ENCODE assay signal across 1 cellular context in the genomic region with DNA sequence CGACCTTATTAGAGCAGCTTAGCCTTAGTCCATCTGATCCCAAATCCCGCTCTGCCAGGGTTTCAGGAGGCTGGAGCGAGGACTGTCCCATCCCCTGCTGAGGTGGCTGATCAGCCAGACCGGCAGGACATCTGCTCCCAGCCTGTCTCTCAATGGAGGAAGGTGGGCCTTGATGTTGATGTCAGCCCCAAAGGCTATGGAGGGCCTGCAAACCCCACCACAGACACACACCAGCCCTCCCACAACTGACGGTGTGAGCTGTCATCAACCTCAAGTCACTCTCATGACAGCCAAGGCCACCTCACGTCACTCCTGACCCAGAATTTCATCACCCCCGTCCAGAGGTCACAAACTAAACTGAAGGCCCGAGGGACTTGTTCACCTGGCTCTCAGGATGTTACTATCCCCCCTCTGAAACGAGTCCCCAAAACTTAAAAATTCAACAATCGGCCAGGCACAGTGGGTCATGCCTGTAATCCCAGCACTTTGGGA.
TF ChIP-seq lines count a peak whose summit lies in the region.

No MANE protein-coding gene starts in this region.

TF ChIP-seq in HepG2, 621 proteins besides CTCF, POLR2A, EP300 and RAD21 (continued from another document and continues in another):
- TF ChIP-seq ZGPAT (CRISPR knock-in tag; IDR thresholded peaks at IDR 0.05) (no peak), MED1 (CRISPR knock-in tag; IDR thresholded peaks at IDR 0.05) (peak; percentile 90), ZNF530 (CRISPR knock-in tag; IDR thresholded peaks at IDR 0.05; ENCODE audit: low read depth) (no peak), ZNF264 (CRISPR knock-in tag; IDR thresholded peaks at IDR 0.05) (no peak), ZNF296 (CRISPR knock-in tag; conservative IDR thresholded peaks at IDR 0.05) (no peak), ZNF615 (CRISPR knock-in tag; IDR thresholded peaks at IDR 0.05; ENCODE audit: borderline replicate concordance) (no peak), RXRA (CRISPR knock-in tag; IDR thresholded peaks at IDR 0.05) (peak; percentile 64; the same call in 1 of the 2 replicates), CREBL2 (CRISPR knock-in tag; IDR thresholded peaks at IDR 0.05; ENCODE audit: borderline replicate concordance) (no peak), ZNF746 (CRISPR knock-in tag; IDR thresholded peaks at IDR 0.05) (peak; percentile 48; the same call in 1 of the 2 replicates), SYNCRIP (IDR thresholded peaks at IDR 0.05; ENCODE audit: insufficient read depth, low read depth, low read length) (no peak), ZBTB38 (CRISPR knock-in tag; IDR thresholded peaks at IDR 0.05) (peak; percentile 78), HNF4G (IDR thresholded peaks at IDR 0.05; ENCODE audit: borderline replicate concordance, low read depth, low read length) (peak; percentile 64; the same call in 1 of the 2 replicates), HNF4G (CRISPR knock-in tag; IDR thresholded peaks at IDR 0.05; ENCODE audit: borderline replicate concordance, low read depth) (no peak), HNF1A (IDR thresholded peaks at IDR 0.05; ENCODE audit: low read depth) (no peak), HNF1A (CRISPR knock-in tag; IDR thresholded peaks at IDR 0.05; ENCODE audit: borderline replicate concordance) (peak; percentile 66; the same call in 1 of the 2 replicates), KLF16 (CRISPR knock-in tag; IDR thresholded peaks at IDR 0.05) (0 out of 4 replicates have a peak, but pooled peaks of 1 of the 2 experiments have one; percentile 39), ELF3 (CRISPR knock-in tag; IDR thresholded peaks at IDR 0.05) (peak; percentile 37; the same call in 1 of the 2 replicates), MIXL1 (CRISPR knock-in tag; IDR thresholded peaks at IDR 0.05) (peak; percentile 31; the same call in 1 of the 2 replicates), HOXA9 (CRISPR knock-in tag; IDR thresholded peaks at IDR 0.05; ENCODE audit: borderline replicate concordance) (no peak), FIP1L1 (IDR thresholded peaks at IDR 0.05; ENCODE audit: borderline replicate concordance, insufficient read depth, low read depth, low read length) (no peak), AHR (CRISPR knock-in tag; IDR thresholded peaks at IDR 0.05) (no peak), KAT8 (CRISPR knock-in tag; IDR thresholded peaks at IDR 0.05) (no peak), IKZF1 (IDR thresholded peaks at IDR 0.05) (no peak), GMEB1 (CRISPR knock-in tag; IDR thresholded peaks at IDR 0.05; ENCODE audit: borderline replicate concordance) (0 out of 2 replicates have a peak, but pooled peaks have one; percentile 18), KLF13 (CRISPR knock-in tag; IDR thresholded peaks at IDR 0.05) (no peak)
- TF ChIP-seq, protein P1, sequence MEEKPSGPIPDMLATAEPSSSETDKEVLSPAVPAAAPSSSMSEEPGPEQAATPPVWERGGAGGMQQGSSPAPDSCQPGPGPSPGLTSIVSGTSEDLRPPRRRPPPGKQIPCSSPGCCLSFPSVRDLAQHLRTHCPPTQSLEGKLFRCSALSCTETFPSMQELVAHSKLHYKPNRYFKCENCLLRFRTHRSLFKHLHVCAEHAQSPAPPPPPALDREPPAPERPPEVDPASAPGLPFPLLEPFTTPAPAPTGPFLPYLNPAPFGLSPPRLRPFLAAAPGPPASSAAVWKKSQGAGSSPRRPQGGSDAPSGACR (CRISPR knock-in tag; IDR thresholded peaks at IDR 0.05): peak; percentile 56; the same call in 1 of the 2 replicates
- TF ChIP-seq, protein P2, sequence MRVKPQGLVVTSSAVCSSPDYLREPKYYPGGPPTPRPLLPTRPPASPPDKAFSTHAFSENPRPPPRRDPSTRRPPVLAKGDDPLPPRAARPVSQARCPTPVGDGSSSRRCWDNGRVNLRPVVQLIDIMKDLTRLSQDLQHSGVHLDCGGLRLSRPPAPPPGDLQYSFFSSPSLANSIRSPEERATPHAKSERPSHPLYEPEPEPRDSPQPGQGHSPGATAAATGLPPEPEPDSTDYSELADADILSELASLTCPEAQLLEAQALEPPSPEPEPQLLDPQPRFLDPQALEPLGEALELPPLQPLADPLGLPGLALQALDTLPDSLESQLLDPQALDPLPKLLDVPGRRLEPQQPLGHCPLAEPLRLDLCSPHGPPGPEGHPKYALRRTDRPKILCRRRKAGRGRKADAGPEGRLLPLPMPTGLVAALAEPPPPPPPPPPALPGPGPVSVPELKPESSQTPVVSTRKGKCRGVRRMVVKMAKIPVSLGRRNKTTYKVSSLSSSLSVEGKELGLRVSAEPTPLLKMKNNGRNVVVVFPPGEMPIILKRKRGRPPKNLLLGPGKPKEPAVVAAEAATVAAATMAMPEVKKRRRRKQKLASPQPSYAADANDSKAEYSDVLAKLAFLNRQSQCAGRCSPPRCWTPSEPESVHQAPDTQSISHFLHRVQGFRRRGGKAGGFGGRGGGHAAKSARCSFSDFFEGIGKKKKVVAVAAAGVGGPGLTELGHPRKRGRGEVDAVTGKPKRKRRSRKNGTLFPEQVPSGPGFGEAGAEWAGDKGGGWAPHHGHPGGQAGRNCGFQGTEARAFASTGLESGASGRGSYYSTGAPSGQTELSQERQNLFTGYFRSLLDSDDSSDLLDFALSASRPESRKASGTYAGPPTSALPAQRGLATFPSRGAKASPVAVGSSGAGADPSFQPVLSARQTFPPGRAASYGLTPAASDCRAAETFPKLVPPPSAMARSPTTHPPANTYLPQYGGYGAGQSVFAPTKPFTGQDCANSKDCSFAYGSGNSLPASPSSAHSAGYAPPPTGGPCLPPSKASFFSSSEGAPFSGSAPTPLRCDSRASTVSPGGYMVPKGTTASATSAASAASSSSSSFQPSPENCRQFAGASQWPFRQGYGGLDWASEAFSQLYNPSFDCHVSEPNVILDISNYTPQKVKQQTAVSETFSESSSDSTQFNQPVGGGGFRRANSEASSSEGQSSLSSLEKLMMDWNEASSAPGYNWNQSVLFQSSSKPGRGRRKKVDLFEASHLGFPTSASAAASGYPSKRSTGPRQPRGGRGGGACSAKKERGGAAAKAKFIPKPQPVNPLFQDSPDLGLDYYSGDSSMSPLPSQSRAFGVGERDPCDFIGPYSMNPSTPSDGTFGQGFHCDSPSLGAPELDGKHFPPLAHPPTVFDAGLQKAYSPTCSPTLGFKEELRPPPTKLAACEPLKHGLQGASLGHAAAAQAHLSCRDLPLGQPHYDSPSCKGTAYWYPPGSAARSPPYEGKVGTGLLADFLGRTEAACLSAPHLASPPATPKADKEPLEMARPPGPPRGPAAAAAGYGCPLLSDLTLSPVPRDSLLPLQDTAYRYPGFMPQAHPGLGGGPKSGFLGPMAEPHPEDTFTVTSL (CRISPR knock-in tag; IDR thresholded peaks at IDR 0.05; ENCODE audit: borderline replicate concordance): no peak
- TF ChIP-seq, protein P3, sequence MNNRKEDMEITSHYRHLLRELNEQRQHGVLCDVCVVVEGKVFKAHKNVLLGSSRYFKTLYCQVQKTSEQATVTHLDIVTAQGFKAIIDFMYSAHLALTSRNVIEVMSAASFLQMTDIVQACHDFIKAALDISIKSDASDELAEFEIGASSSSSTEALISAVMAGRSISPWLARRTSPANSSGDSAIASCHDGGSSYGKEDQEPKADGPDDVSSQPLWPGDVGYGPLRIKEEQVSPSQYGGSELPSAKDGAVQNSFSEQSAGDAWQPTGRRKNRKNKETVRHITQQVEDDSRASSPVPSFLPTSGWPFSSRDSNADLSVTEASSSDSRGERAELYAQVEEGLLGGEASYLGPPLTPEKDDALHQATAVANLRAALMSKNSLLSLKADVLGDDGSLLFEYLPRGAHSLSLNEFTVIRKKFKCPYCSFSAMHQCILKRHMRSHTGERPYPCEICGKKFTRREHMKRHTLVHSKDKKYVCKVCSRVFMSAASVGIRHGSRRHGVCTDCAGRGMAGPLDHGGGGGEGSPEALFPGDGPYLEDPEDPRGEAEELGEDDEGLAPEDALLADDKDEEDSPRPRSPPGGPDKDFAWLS (CRISPR knock-in tag; IDR thresholded peaks at IDR 0.05; ENCODE audit: borderline replicate concordance): no peak
- TF ChIP-seq, protein P4, sequence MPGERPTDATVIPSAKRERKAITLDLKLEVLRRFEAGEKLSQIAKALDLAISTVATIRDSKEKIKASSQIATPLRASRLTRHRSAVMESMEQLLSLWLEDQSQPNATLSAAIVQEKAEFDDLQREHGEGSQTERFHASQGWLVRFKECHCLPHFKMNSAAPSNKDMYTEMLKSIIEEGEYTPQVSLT (CRISPR knock-in tag; IDR thresholded peaks at IDR 0.05; ENCODE audit: borderline replicate concordance, low read depth): no peak
- TF ChIP-seq, protein P5, sequence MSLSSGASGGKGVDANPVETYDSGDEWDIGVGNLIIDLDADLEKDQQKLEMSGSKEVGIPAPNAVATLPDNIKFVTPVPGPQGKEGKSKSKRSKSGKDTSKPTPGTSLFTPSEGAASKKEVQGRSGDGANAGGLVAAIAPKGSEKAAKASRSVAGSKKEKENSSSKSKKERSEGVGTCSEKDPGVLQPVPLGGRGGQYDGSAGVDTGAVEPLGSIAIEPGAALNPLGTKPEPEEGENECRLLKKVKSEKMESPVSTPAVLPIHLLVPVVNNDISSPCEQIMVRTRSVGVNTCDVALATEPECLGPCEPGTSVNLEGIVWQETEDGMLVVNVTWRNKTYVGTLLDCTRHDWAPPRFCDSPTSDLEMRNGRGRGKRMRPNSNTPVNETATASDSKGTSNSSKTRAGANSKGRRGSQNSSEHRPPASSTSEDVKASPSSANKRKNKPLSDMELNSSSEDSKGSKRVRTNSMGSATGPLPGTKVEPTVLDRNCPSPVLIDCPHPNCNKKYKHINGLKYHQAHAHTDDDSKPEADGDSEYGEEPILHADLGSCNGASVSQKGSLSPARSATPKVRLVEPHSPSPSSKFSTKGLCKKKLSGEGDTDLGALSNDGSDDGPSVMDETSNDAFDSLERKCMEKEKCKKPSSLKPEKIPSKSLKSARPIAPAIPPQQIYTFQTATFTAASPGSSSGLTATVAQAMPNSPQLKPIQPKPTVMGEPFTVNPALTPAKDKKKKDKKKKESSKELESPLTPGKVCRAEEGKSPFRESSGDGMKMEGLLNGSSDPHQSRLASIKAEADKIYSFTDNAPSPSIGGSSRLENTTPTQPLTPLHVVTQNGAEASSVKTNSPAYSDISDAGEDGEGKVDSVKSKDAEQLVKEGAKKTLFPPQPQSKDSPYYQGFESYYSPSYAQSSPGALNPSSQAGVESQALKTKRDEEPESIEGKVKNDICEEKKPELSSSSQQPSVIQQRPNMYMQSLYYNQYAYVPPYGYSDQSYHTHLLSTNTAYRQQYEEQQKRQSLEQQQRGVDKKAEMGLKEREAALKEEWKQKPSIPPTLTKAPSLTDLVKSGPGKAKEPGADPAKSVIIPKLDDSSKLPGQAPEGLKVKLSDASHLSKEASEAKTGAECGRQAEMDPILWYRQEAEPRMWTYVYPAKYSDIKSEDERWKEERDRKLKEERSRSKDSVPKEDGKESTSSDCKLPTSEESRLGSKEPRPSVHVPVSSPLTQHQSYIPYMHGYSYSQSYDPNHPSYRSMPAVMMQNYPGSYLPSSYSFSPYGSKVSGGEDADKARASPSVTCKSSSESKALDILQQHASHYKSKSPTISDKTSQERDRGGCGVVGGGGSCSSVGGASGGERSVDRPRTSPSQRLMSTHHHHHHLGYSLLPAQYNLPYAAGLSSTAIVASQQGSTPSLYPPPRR (CRISPR knock-in tag; IDR thresholded peaks at IDR 0.05; ENCODE audit: borderline replicate concordance): peak; percentile 58; the same call in 1 of the 2 replicates
